In the genomic region with DNA sequence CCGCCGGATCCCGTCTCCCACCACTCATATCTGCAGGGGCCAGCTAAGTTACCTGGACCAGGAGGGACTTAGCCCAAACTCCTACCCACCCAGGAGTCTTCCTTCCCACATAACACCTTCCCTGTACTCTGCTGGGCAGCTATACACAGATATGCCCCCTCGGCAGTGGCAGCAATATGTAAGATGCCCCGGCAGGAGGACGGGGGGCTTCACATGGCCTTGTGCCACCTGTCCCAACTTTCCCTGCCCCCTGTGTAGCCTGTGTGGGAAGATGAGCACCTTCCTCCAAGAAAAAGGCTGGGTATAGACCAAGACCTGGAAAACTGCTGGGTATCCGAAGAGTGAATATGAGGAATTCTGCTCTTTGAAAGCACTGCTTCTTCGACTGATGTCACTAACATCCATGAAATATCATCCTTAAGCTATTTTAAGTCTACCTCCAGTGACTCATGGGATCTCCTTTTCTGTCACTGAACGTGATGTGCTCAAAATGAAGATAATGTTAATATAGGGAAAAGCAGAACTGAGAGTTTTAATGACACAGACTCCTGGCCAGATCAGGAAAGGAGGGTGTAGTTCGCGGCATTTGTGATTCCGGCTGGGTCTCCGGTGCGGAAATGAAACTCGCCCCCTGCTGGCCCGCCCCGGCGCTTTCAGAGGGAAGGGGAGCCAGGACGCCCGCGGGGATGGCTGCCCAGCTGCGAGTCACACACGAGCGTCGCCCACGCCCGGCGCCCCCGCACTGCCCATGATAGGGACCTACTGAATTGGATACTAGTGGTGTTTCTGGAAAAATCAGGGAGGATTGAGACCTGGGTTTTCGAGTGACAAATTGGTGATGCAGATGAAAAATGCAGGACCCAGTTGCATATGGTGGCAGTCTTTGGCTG, we compare ENCODE assay signal across 8 cellular contexts.
A peak's percentile ranks its signal among the peaks of the same experiment; 100 is the strongest.
DNase-seq lines count a peak whose midpoint lies in the region; ATAC-seq and TF ChIP-seq lines count a peak whose summit lies in the region.

No MANE protein-coding gene starts in this region.

- H3K27ac Mint-ChIP-seq in activated naive CD4-positive, alpha-beta T cell treated with anti-CD3 and anti-CD28 coated beads, Interleukin-2, amount 50 U/mL, for 24 hours = no peak overlapping the region

- H3K9me3 ChIP-seq in SK-N-MC (ENCODE audit: low read depth, low read length) = no peaks in the 10 kb centered on the region
- H3K9me3 ChIP-seq in prostate gland = no peaks in the 10 kb centered on the region
- H3K9me3 ChIP-seq in uterus = no peaks in the 10 kb centered on the region

- H3K27me3 ChIP-seq in prostate gland (replicated peaks; ENCODE audit: insufficient read depth) (peaks cover 2% of the 10 kb centered on the region), uterus (no peaks in the 10 kb centered on the region)

- no peaks in the 10 kb centered on the region for H3K9me3 Mint-ChIP-seq in activated naive CD4-positive, alpha-beta T cell treated with anti-CD3 and anti-CD28 coated beads, Interleukin-2, amount 50 U/mL, for 24 hours

- WGBS in prostate gland = 34% methylated on average over 30 of the region's 30 CpGs

- intact Hi-C loops in cardiac septum (cut with DNase I) = loop anchor here (1.0 to 5.0 kb wide), 2 partner anchors 470 to 772 kb away; no protein-coding TSS in a partner anchor
- intact Hi-C loops in prostate gland (cut with DNase I) = loop anchor here (10.0 kb wide), 2 partner anchors 170 to 770 kb away; no protein-coding TSS in a partner anchor
- intact Hi-C loops in uterus (cut with DNase I; ENCODE audit: low total_unique reads) = loop anchor here (10.0 kb wide), 2 partner anchors 170 to 470 kb away; no protein-coding TSS in a partner anchor

- H3K9ac ChIP-seq in SK-N-MC (ENCODE audit: insufficient read length) = no peak overlapping the region

- TF ChIP-seq POLR2A in prostate gland (IDR thresholded peaks at IDR 0.05) (no peak), uterus (IDR thresholded peaks at IDR 0.05) (no peak)

- H3K36me3 Mint-ChIP-seq in activated naive CD4-positive, alpha-beta T cell treated with anti-CD3 and anti-CD28 coated beads, Interleukin-2, amount 50 U/mL, for 24 hours = no peaks in the 10 kb centered on the region

- peak overlapping the region; percentile 6 for H3K4me3 ChIP-seq in SK-N-MC
- no peak overlapping the region for H3K4me3 ChIP-seq in prostate gland
- peak overlapping the region in 1 of 2 donors; percentile 10 for H3K4me3 ChIP-seq in uterus

- peaks cover 2% of the 10 kb centered on the region for H3K27me3 Mint-ChIP-seq in activated naive CD4-positive, alpha-beta T cell treated with anti-CD3 and anti-CD28 coated beads, Interleukin-2, amount 50 U/mL, for 24 hours

- H3K36me3 ChIP-seq in SK-N-MC (ENCODE audit: insufficient read depth, low read length) (no peaks in the 10 kb centered on the region), prostate gland (no peaks in the 10 kb centered on the region), uterus (no peaks in the 10 kb centered on the region)

- H3K4me1 ChIP-seq in prostate gland (replicated peaks) (no peaks in the 10 kb centered on the region), uterus (no peaks in the 10 kb centered on the region)

- H3K4me3 Mint-ChIP-seq in activated naive CD4-positive, alpha-beta T cell treated with anti-CD3 and anti-CD28 coated beads, Interleukin-2, amount 50 U/mL, for 24 hours = peak overlapping the region; percentile 65

- TF ChIP-seq CTCF in C4-2B (conservative IDR thresholded peaks at IDR 0.05) (peak; percentile 28), prostate gland (IDR thresholded peaks at IDR 0.05) (peak in 3 of 4 experiments; percentile 37 to 50 (median 43)), uterus (IDR thresholded peaks at IDR 0.05) (peak; percentile 51 to 78 (median 56))

- peaks cover 22% of the 10 kb centered on the region for H3K4me1 Mint-ChIP-seq in activated naive CD4-positive, alpha-beta T cell treated with anti-CD3 and anti-CD28 coated beads, Interleukin-2, amount 50 U/mL, for 24 hours

- DNase-seq in SK-N-MC (ENCODE audit: low read depth, low spot score) (no peak), cardiac septum (ENCODE audit: low spot score) (peak; percentile 81), prostate gland (ENCODE audit: low spot score) (peak; percentile 35), uterus (peak; percentile 41 to 65)

- ATAC-seq in GM19328 (IDR thresholded peaks at IDR 0.05; ENCODE audit: unreplicated experiment) (peak; percentile 58), HG03439 (IDR thresholded peaks at IDR 0.05; ENCODE audit: unreplicated experiment) (peak; percentile 49)

- H3K27ac ChIP-seq in C4-2B (no peak overlapping the region), SK-N-MC (no peak overlapping the region), prostate gland (no peak overlapping the region), uterus (no peak overlapping the region)
